8 cellular contexts compared by ENCODE assay signal in genomic region chr11:13276852-13277718, GRCh38. TPM values are rescaled to one million over a fixed set of nuclear protein-coding genes. Genes with fewer than 3 reads are reported as not detected.
A peak's percentile ranks its signal among the peaks of the same experiment; 100 is the strongest.
DNase-seq lines count a peak whose midpoint lies in the region; ATAC-seq and TF ChIP-seq lines count a peak whose summit lies in the region.

No MANE protein-coding gene starts in this region.

- H3K9me3 Mint-ChIP-seq in dendritic cell treated with granulocyte-macrophage colony-stimulating factor and Interleukin-4, amounts not matched to agents 40 ng/mL and 50 ng/mL, for 4 days = no peaks in the 10 kb centered on the region

- peak; percentile 73 for TF ChIP-seq POLR2A in GM19193 (IDR thresholded peaks at IDR 0.05; ENCODE audit: extremely low read depth, insufficient read depth, insufficient read length)

- H3K27ac Mint-ChIP-seq in dendritic cell treated with granulocyte-macrophage colony-stimulating factor and Interleukin-4, amounts not matched to agents 40 ng/mL and 50 ng/mL, for 4 days = peak overlapping the region; percentile 74

- H3K36me3 Mint-ChIP-seq in dendritic cell treated with granulocyte-macrophage colony-stimulating factor and Interleukin-4, amounts not matched to agents 40 ng/mL and 50 ng/mL, for 4 days (ENCODE audit: low read depth) = peaks cover 36% of the 10 kb centered on the region

- intact Hi-C loops in dendritic cell treated with granulocyte-macrophage colony-stimulating factor and Interleukin-4, amounts not matched to agents 40 ng/mL and 50 ng/mL, for 4 days (cut with micrococcal nuclease) = loop anchor here (1.0 to 5.0 kb wide), 3 partner anchors 55 to 186 kb away; partner anchors contain the start of gene BTBD10

- H3K27me3 Mint-ChIP-seq in dendritic cell treated with granulocyte-macrophage colony-stimulating factor and Interleukin-4, amounts not matched to agents 40 ng/mL and 50 ng/mL, for 4 days = peaks cover 37% of the 10 kb centered on the region

- H3K4me3 Mint-ChIP-seq in dendritic cell treated with granulocyte-macrophage colony-stimulating factor and Interleukin-4, amounts not matched to agents 40 ng/mL and 50 ng/mL, for 4 days = peak overlapping the region; percentile 86

- DNase-seq in AG20443 (ENCODE audit: low spot score) (peak; percentile 99), NCI-H524 (lab: John Stamatoyannopoulos, UW) (peak; percentile 93 to 95), left lobe of liver (ENCODE audit: low spot score) (peak; percentile 99)
- peak; percentile 98 for DNase-seq in activated CD4-positive, alpha-beta T cell treated with anti-CD3 and anti-CD28 coated beads, Interleukin-2, amount 50 U/mL, for 1 hour
- DNase-seq in stimulated activated CD4-positive, alpha-beta T cell treated with anti-CD3 and anti-CD28 coated beads, Interleukin-2, amount 100 ng/mL, for 24 hours = peak; percentile 95 to 96

- H3K4me1 Mint-ChIP-seq in dendritic cell treated with granulocyte-macrophage colony-stimulating factor and Interleukin-4, amounts not matched to agents 40 ng/mL and 50 ng/mL, for 4 days (ENCODE audit: low read depth) = peaks cover 43% of the 10 kb centered on the region

- ATAC-seq in HG03432 (IDR thresholded peaks at IDR 0.05; ENCODE audit: unreplicated experiment) (peak; percentile 90), left lobe of liver (peak; percentile 86)

RNA-seq across cellular contexts. Expression of gene BMAL1, which starts 0.5 kb away (rescaled TPM):
- total RNA-seq in left lobe of liver = 37.0 TPM

Comparison
In these comparisons a context has a peak if more than half of its experiments do, and no peak if none do; other contexts are left out.
1. Peak in every context shown above with its lines: DNase-seq and ATAC-seq.